ENCODE assay signal across 15 cellular contexts in the genomic region with DNA sequence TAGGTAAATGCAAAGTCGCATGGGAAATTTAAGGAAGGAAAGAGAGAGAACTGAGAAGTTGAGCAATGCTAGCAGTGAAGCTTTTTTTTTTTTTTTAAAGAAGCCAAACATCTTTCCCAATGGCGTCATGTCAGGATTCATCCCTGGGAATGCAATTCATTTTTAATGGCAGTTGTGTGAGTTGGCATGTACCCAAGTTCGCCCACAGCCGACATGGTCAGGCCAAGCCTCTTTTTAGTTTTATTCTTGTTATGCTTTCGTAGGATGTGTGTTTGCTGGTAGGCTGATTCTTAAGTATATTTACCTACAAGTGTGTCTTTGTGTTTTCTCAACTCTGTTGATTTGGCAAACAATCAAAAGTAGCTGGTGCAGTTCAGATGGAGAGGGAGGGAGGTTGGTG.
DNase-seq lines count a peak whose midpoint lies in the region; ATAC-seq and TF ChIP-seq lines count a peak whose summit lies in the region.
"Had no signal": no experiment of that assay in that cellular context is flagged by ENCODE, and none has a peak within 500 bp of the region (broad histone marks: within the 10 kb centered on the region; RNA-seq: fewer than 3 reads in every experiment).

No MANE protein-coding gene starts in this region.

- TF ChIP-seq CTCF in AG10803 (conservative IDR thresholded peaks at IDR 0.05; ENCODE audit: low read length) (no peak), fibroblast of pulmonary artery (IDR thresholded peaks at IDR 0.05; ENCODE audit: low read length, missing control alignments) (no peak)

- intact Hi-C loops in Right ventricle myocardium inferior (cut with DNase I), result no loop called here

- H3K4me3 ChIP-seq in AG10803 (ENCODE audit: low read length) (no peak overlapping the region), fibroblast of pulmonary artery (replicated peaks; ENCODE audit: low read depth, low read length) (no peak overlapping the region)

- DNase-seq in AG10803 (ENCODE audit: low read depth) (peak; percentile 52), GM04504 (ENCODE audit: low read depth) (peak; percentile 50), NCI-H748 treated with DMSO at 0.1 percent for 48 hours (lab: John Stamatoyannopoulos, UW) (peak; percentile 94), fibroblast of pulmonary artery (ENCODE audit: low read depth) (peak; percentile 56), mucosa of gallbladder (ENCODE audit: low spot score) (no peak), Right ventricle myocardium inferior (ENCODE audit: missing footprints) (no peak)
- DNase-seq: activated CD4-positive, CD25-positive, alpha-beta regulatory T cell treated with anti-CD3 and anti-CD28 coated beads, Interleukin-2, amount 50 U/mL, for 72 hours; activated T-cell treated with anti-CD3 and anti-CD28 coated beads, Interleukin-2, amount 50 U/mL, for 48 hours; CD4-positive, CD25-positive, alpha-beta regulatory T cell; endodermal cell; NCI-H446 treated with DMSO at 0.1 percent for 48 hours; stimulated activated CD4-positive, alpha-beta T cell treated with anti-CD3 and anti-CD28 coated beads, Interleukin-2, amount 100 ng/mL, for 24 hours; stimulated activated naive CD4-positive, alpha-beta T cell treated with Interleukin-2 at 50 U/mL for 16 hours had no signal

- ATAC-seq in HG03025 (IDR thresholded peaks at IDR 0.05; ENCODE audit: low FRiP score, unreplicated experiment) (no peak), HG02885 (IDR thresholded peaks at IDR 0.05; ENCODE audit: poor library complexity, unreplicated experiment) (no peak), Right ventricle myocardium inferior (no peak)

Comparison
In these comparisons a context has a peak if more than half of its experiments do, and no peak if none do; other contexts are left out.
1. DNase-seq: peak in AG10803 (single experiment), GM04504 (single experiment), NCI-H748 treated with DMSO at 0.1 percent for 48 hours (single experiment) and fibroblast of pulmonary artery (single experiment); none in mucosa of gallbladder (single experiment) and Right ventricle myocardium inferior (single experiment).